ENCODE assay signal across 35 cellular contexts in genomic region chr3:16834214-16834613, GRCh38. TPM values are rescaled to one million over a fixed set of nuclear protein-coding genes. Genes with fewer than 3 reads are reported as not detected.
A peak's percentile ranks its signal among the peaks of the same experiment; 100 is the strongest.
DNase-seq lines count a peak whose midpoint lies in the region; ATAC-seq and TF ChIP-seq lines count a peak whose summit lies in the region.
"Had no signal": no experiment of that assay in that cellular context is flagged by ENCODE, and none has a peak within 500 bp of the region (broad histone marks: within the 10 kb centered on the region; RNA-seq: fewer than 3 reads in every experiment).

No MANE protein-coding gene starts in this region.

- no peak overlapping the region for H3K27ac ChIP-seq in DOHH2 (ENCODE audit: low read depth, low read length)
- no peak overlapping the region for H3K27ac ChIP-seq in endodermal cell (ENCODE audit: low read depth, low read length)
- H3K27ac ChIP-seq: gastrocnemius medialis, parathyroid adenoma, suprapubic skin had no signal

- H3K79me2 ChIP-seq in DOHH2 (ENCODE audit: control insufficient read depth, low read length) = no peaks in the 10 kb centered on the region
- H3K79me2 ChIP-seq: parathyroid adenoma had no signal

- no peaks in the 10 kb centered on the region for H3K36me3 ChIP-seq in DOHH2 (ENCODE audit: control insufficient read depth, low read length)
- no peaks in the 10 kb centered on the region for H3K36me3 ChIP-seq in endodermal cell (ENCODE audit: control insufficient read depth, insufficient read depth, low read length)
- H3K36me3 ChIP-seq: gastrocnemius medialis, suprapubic skin had no signal

- H3K27me3 Mint-ChIP-seq in endodermal cell (ENCODE audit: insufficient read depth) = no peaks in the 10 kb centered on the region
- H3K27me3 Mint-ChIP-seq: activated naive CD4-positive, alpha-beta T cell treated with anti-CD3 and anti-CD28 coated beads, Interleukin-2, amount 50 U/mL, for 24 hours; brain had no signal

- ATAC-seq in HG02678 (IDR thresholded peaks at IDR 0.05; ENCODE audit: unreplicated experiment) (no peak), HG02642 (IDR thresholded peaks at IDR 0.05; ENCODE audit: poor library complexity, unreplicated experiment) (no peak)
- ATAC-seq: gastrocnemius medialis had no signal

- no peaks in the 10 kb centered on the region for H3F3A ChIP-seq in DOHH2 (ENCODE audit: control insufficient read depth, insufficient read depth)

- 92% methylated on average over 4 of the region's 4 CpGs; no CpG with 5 or more reads in 1 of the 2 experiments for WGBS in endodermal cell (ENCODE audit: insufficient coverage in 1 of 2, insufficient read length in 1 of 2), 2 experiments

- no peak overlapping the region for H3K9ac ChIP-seq in endodermal cell (ENCODE audit: extremely low read depth, low read length, poor library complexity, severe bottlenecking)
- H3K9ac ChIP-seq: parathyroid adenoma had no signal

- no peak overlapping the region for H3K27ac Mint-ChIP-seq in endodermal cell
- H3K27ac Mint-ChIP-seq: activated naive CD4-positive, alpha-beta T cell treated with anti-CD3 and anti-CD28 coated beads, Interleukin-2, amount 50 U/mL, for 24 hours; activated T-helper 2 cell treated with anti-CD3 and anti-CD28 coated beads, Interferon-gamma antibody, Interleukin-2, Interleukin-4, amounts not matched to agents 10 μg/mL and 5 μg/mL and 100 μg/mL, durations not matched to agents 14 hours and 24 hours and 36 hours; brain had no signal

- no peaks in the 10 kb centered on the region for H3K9me2 ChIP-seq in DOHH2 (replicated peaks; ENCODE audit: control insufficient read depth, low read length)

- no peaks in the 10 kb centered on the region for H3K36me3 Mint-ChIP-seq in endodermal cell (ENCODE audit: low read depth)
- H3K36me3 Mint-ChIP-seq: activated naive CD4-positive, alpha-beta T cell treated with anti-CD3 and anti-CD28 coated beads, Interleukin-2, amount 50 U/mL, for 24 hours; brain had no signal

- DNase-seq in GM12864 (ENCODE audit: low read depth) (no peak), NCI-H69 (lab: John Stamatoyannopoulos, UW) (peak; percentile 4), endodermal cell (no peak), NCI-H1417 (lab: John Stamatoyannopoulos, UW) (no peak), germinal center (ENCODE audit: low spot score) (no peak)
- DNase-seq: activated CD4-positive, alpha-beta T cell treated with anti-CD3 and anti-CD28 coated beads for 4 hours; activated CD8-positive, alpha-beta memory T cell treated with anti-CD3 and anti-CD28 coated beads for 24 hours; activated T-cell treated with anti-CD3 and anti-CD28 coated beads for 4 hours; amniotic stem cell; C1 segment of cervical spinal cord; cerebellar nuclear complex; COR-L47; DMS53; gastrocnemius medialis; GDM1; H7; hypothalamus; mesendoderm; NCI-H1105; NCI-H1930; NCI-H2171 treated with DMSO at 0.1 percent for 48 hours; NCI-H524 treated with DMSO at 0.1 percent for 48 hours; retina; small intestine; stimulated activated naive CD4-positive, alpha-beta T cell; SW 1271 had no signal

- peak; percentile 25 for TF ChIP-seq CTCF in DOHH2 (IDR thresholded peaks at IDR 0.05; ENCODE audit: low read depth, low read length, poor library complexity, severe bottlenecking)
- TF ChIP-seq CTCF in GM12864 (IDR thresholded peaks at IDR 0.05; ENCODE audit: low read depth, low read length, missing control alignments) = peak; percentile 47
- peak; percentile 21 for TF ChIP-seq CTCF in endodermal cell (conservative IDR thresholded peaks at IDR 0.05)

- no peaks in the 10 kb centered on the region for H4K20me1 ChIP-seq in DOHH2 (ENCODE audit: control insufficient read depth, insufficient read depth, low read depth, low read length)

- no peak overlapping the region for H3K4me2 ChIP-seq in DOHH2 (ENCODE audit: low read length)

- H3K9me3 ChIP-seq in DOHH2 (ENCODE audit: control insufficient read depth, insufficient read depth, low read length) = no peaks in the 10 kb centered on the region
- no peaks in the 10 kb centered on the region for H3K9me3 ChIP-seq in endodermal cell (ENCODE audit: control insufficient read depth, low read length)
- H3K9me3 ChIP-seq: gastrocnemius medialis, suprapubic skin had no signal

- H3K27me3 ChIP-seq in DOHH2 (ENCODE audit: control insufficient read depth, low read length) = no peaks in the 10 kb centered on the region
- H3K27me3 ChIP-seq in endodermal cell (ENCODE audit: control insufficient read depth, insufficient read depth, low read length, poor library complexity, severe bottlenecking) = no peaks in the 10 kb centered on the region
- H3K27me3 ChIP-seq: gastrocnemius medialis, suprapubic skin had no signal

- H3K4me3 Mint-ChIP-seq in endodermal cell = no peak overlapping the region
- H3K4me3 Mint-ChIP-seq: activated naive CD4-positive, alpha-beta T cell treated with anti-CD3 and anti-CD28 coated beads, Interleukin-2, amount 50 U/mL, for 24 hours; brain; neural crest cell had no signal

- H3K9me3 Mint-ChIP-seq in endodermal cell = no peaks in the 10 kb centered on the region
- H3K9me3 Mint-ChIP-seq: activated naive CD4-positive, alpha-beta T cell treated with anti-CD3 and anti-CD28 coated beads, Interleukin-2, amount 50 U/mL, for 24 hours; activated T-helper 2 cell treated with anti-CD3 and anti-CD28 coated beads, Interferon-gamma antibody, Interleukin-2, Interleukin-4, amounts not matched to agents 10 μg/mL and 5 μg/mL and 100 μg/mL, durations not matched to agents 14 hours and 24 hours and 36 hours; neural crest cell had no signal

- no peak overlapping the region for H3K4me3 ChIP-seq in DOHH2 (ENCODE audit: low read length)
- no peak overlapping the region for H3K4me3 ChIP-seq in GM12864 (ENCODE audit: low read depth, low read length)
- no peak overlapping the region for H3K4me3 ChIP-seq in endodermal cell (ENCODE audit: low read length)
- H3K4me3 ChIP-seq: gastrocnemius medialis, suprapubic skin had no signal

- peaks cover 14% of the 10 kb centered on the region for H3K4me1 ChIP-seq in DOHH2 (ENCODE audit: control insufficient read depth, low read length)
- no peaks in the 10 kb centered on the region for H3K4me1 ChIP-seq in endodermal cell (ENCODE audit: control insufficient read depth, insufficient read depth, low read length)
- H3K4me1 ChIP-seq: parathyroid adenoma, suprapubic skin had no signal

- no peaks in the 10 kb centered on the region for H3K4me1 Mint-ChIP-seq in endodermal cell

RNA-seq across cellular contexts. Expression of gene PLCL2, which starts 50.5 kb away (rescaled TPM):
- total RNA-seq in endodermal cell = 1 to 10 TPM; 4.2 to 6.9 TPM
- 8.0 TPM for polyA plus RNA-seq in endodermal cell (2013, experiment 1 of 2)
- 6.3 TPM for polyA plus RNA-seq in endodermal cell (2013, experiment 2 of 2)
